In genomic region chr10:127186846-127187245, GRCh38 we compare ENCODE assay signal across 18 cellular contexts. TPM values are rescaled to one million over a fixed set of nuclear protein-coding genes. Genes with fewer than 3 reads are reported as not detected.
DNase-seq lines count a peak whose midpoint lies in the region; ATAC-seq and TF ChIP-seq lines count a peak whose summit lies in the region.
"Had no signal": no experiment of that assay in that cellular context is flagged by ENCODE, and none has a peak within 500 bp of the region (broad histone marks: within the 10 kb centered on the region; RNA-seq: fewer than 3 reads in every experiment).

No MANE protein-coding gene starts in this region.

- no peak overlapping the region for H3K4me3 Mint-ChIP-seq in CD8-positive, alpha-beta T cell
- H3K4me3 Mint-ChIP-seq: CD4-positive, CD25-positive, alpha-beta regulatory T cell had no signal

- H3K36me3 Mint-ChIP-seq in CD8-positive, alpha-beta T cell = no peaks in the 10 kb centered on the region
- H3K36me3 Mint-ChIP-seq: CD4-positive, CD25-positive, alpha-beta regulatory T cell had no signal

- no peaks in the 10 kb centered on the region for H3K27me3 ChIP-seq in right atrium auricular region
- no peaks in the 10 kb centered on the region for H3K27me3 ChIP-seq in CD8-positive, alpha-beta T cell (ENCODE audit: insufficient read depth, low read length)
- H3K27me3 ChIP-seq: BLaER1 treated with 17β-estradiol and CSF1 and Interleukin-3, amounts not matched to agents 10 nM and 100 nM had no signal

- no peak overlapping the region for H3K27ac Mint-ChIP-seq in CD8-positive, alpha-beta T cell
- H3K27ac Mint-ChIP-seq: CD4-positive, CD25-positive, alpha-beta regulatory T cell had no signal

- no peaks in the 10 kb centered on the region for H3K9me3 ChIP-seq in right atrium auricular region
- no peaks in the 10 kb centered on the region for H3K9me3 ChIP-seq in CD8-positive, alpha-beta T cell (ENCODE audit: low read length)

- no peak for ATAC-seq in left cardiac atrium
- no peak for ATAC-seq in GM21447 (IDR thresholded peaks at IDR 0.05; ENCODE audit: unreplicated experiment)
- ATAC-seq in GM21619 (IDR thresholded peaks at IDR 0.05; ENCODE audit: unreplicated experiment) = no peak
- ATAC-seq in CD8-positive, alpha-beta T cell = no peak

- DNase-seq in right atrium auricular region (ENCODE audit: low spot score) (peak; percentile 53), left cardiac atrium (no peak), RPMI7951 (ENCODE audit: low read depth) (peak; percentile 19), left kidney (ENCODE audit: low read depth, low spot score) (peak; percentile 31)
- no peak for DNase-seq in CD8-positive, alpha-beta T cell
- DNase-seq: ACHN; Calu3; CD4-positive, CD25-positive, alpha-beta regulatory T cell; DMS 273 treated with DMSO at 0.1 percent for 48 hours; GF-D8; GM23248; H7; IMR-90; KG1 had no signal

- H3K9me3 Mint-ChIP-seq in CD8-positive, alpha-beta T cell = no peaks in the 10 kb centered on the region

- H3K36me3 ChIP-seq in right atrium auricular region = no peaks in the 10 kb centered on the region
- no peaks in the 10 kb centered on the region for H3K36me3 ChIP-seq in CD8-positive, alpha-beta T cell (ENCODE audit: insufficient read depth, low read length)
- H3K36me3 ChIP-seq: BLaER1 treated with 17β-estradiol and CSF1 and Interleukin-3, amounts not matched to agents 10 nM and 100 nM had no signal

- H3K4me1 Mint-ChIP-seq in CD8-positive, alpha-beta T cell (ENCODE audit: low read depth) = no peaks in the 10 kb centered on the region
- H3K4me1 Mint-ChIP-seq: CD4-positive, CD25-positive, alpha-beta regulatory T cell had no signal

- peaks cover 4% of the 10 kb centered on the region for H3K27me3 Mint-ChIP-seq in CD8-positive, alpha-beta T cell (ENCODE audit: low read depth)
- H3K27me3 Mint-ChIP-seq: CD4-positive, CD25-positive, alpha-beta regulatory T cell had no signal

- POLR2A ChIA-PET in CD8-positive, alpha-beta T cell (lab: Charles Lee) = no interaction called here

- CTCF ChIA-PET in CD8-positive, alpha-beta T cell (lab: Charles Lee) = no interaction called here

- no peaks in the 10 kb centered on the region for H3K4me1 ChIP-seq in right atrium auricular region
- H3K4me1 ChIP-seq in CD8-positive, alpha-beta T cell (ENCODE audit: insufficient read depth, low read length) = no peaks in the 10 kb centered on the region
- H3K4me1 ChIP-seq: BLaER1 treated with 17β-estradiol and CSF1 and Interleukin-3, amounts not matched to agents 10 nM and 100 nM had no signal

- no peak for TF ChIP-seq CTCF in right atrium auricular region (IDR thresholded peaks at IDR 0.05)
- TF ChIP-seq CTCF in CD8-positive, alpha-beta T cell (IDR thresholded peaks at IDR 0.05) = no peak

- H3K27ac ChIP-seq in right atrium auricular region = no peak overlapping the region
- no peak overlapping the region for H3K27ac ChIP-seq in CD8-positive, alpha-beta T cell (ENCODE audit: low read depth, low read length)
- H3K27ac ChIP-seq: BLaER1 treated with 17β-estradiol and CSF1 and Interleukin-3, amounts not matched to agents 10 nM and 100 nM; GM23248 had no signal

- H3K4me3 ChIP-seq in right atrium auricular region = no peak overlapping the region
- H3K4me3 ChIP-seq in CD8-positive, alpha-beta T cell (ENCODE audit: low read depth, low read length) = no peak overlapping the region
- H3K4me3 ChIP-seq: BLaER1 treated with 17β-estradiol and CSF1 and Interleukin-3, amounts not matched to agents 10 nM and 100 nM; GM23248 had no signal

- intact Hi-C loops in left cardiac atrium (cut with DNase I) = no loop called here
- intact Hi-C loops in CD8-positive, alpha-beta T cell (cut with DNase I, micrococcal nuclease) = no loop called here

RNA-seq across cellular contexts. Expression of gene INSYN2A, which starts 9.5 kb away (rescaled TPM):
- total RNA-seq in right atrium auricular region = under 1 TPM in 1 of 2 donors, not detected in 1; 0.11 TPM
- not detected for total RNA-seq in left cardiac atrium
- total RNA-seq in RPMI7951 (2014; rRNA removed; shearing (Covaris generic)) = under 0.01 TPM in 1 of 2 replicates, not detected in the other
- total RNA-seq in CD8-positive, alpha-beta T cell = not detected
- total RNA-seq: Calu3; CD4-positive, CD25-positive, alpha-beta regulatory T cell; HT-29 had no signal

Comparison
In these comparisons a context has a peak if more than half of its experiments do, and no peak if none do; other contexts are left out.
1. DNase-seq: peak in right atrium auricular region (single experiment), RPMI7951 (single experiment) and left kidney (single experiment); none in left cardiac atrium (single experiment) and CD8-positive, alpha-beta T cell (0 of 7).